ENCODE assay signal across 8 cellular contexts in genomic region chr2:48107326-48107925, GRCh38.
DNase-seq lines count a peak whose midpoint lies in the region; ATAC-seq, FAIRE-seq and TF ChIP-seq lines count a peak whose summit lies in the region.

No MANE protein-coding gene starts in this region.

- H3K27me3 Mint-ChIP-seq in mesothelial cell of epicardium (ENCODE audit: low read depth), result no peaks in the 10 kb centered on the region
- no peaks in the 10 kb centered on the region for H3K27me3 Mint-ChIP-seq in stimulated activated memory B cell treated with anti-CD40 and anti-IgM and Interleukin-4, amounts not matched to agents 10 μg/mL and 1 μg/mL and 100 μg/mL, for 72 hours

- H3K4me1 Mint-ChIP-seq in mesothelial cell of epicardium, result peaks cover 52% of the 10 kb centered on the region
- H3K4me1 Mint-ChIP-seq in stimulated activated memory B cell treated with anti-CD40 and anti-IgM and Interleukin-4, amounts not matched to agents 10 μg/mL and 1 μg/mL and 100 μg/mL, for 72 hours, result peaks cover 32% of the 10 kb centered on the region

- no peaks in the 10 kb centered on the region for H3K36me3 Mint-ChIP-seq in mesothelial cell of epicardium
- H3K36me3 Mint-ChIP-seq in stimulated activated memory B cell treated with anti-CD40 and anti-IgM and Interleukin-4, amounts not matched to agents 10 μg/mL and 1 μg/mL and 100 μg/mL, for 72 hours, result no peaks in the 10 kb centered on the region

- H2AFZ ChIP-seq in Loucy (ENCODE audit: low read length), result no peak overlapping the region

- peak overlapping the region; percentile 59 for H3K4me2 ChIP-seq in Loucy (ENCODE audit: low read depth, low read length, poor library complexity, severe bottlenecking)

- H3K27me3 ChIP-seq in Loucy (ENCODE audit: insufficient read depth, low read length, poor library complexity, severe bottlenecking), result no peaks in the 10 kb centered on the region
- no peaks in the 10 kb centered on the region for H3K27me3 ChIP-seq in bronchial epithelial cell (ENCODE audit: control insufficient read depth, insufficient read depth, low read length)
- H3K27me3 ChIP-seq in esophagus muscularis mucosa, result no peaks in the 10 kb centered on the region

- no peaks in the 10 kb centered on the region for H3K9me3 ChIP-seq in Loucy (ENCODE audit: insufficient read depth, low read depth, low read length)
- H3K9me3 ChIP-seq in esophagus muscularis mucosa, result no peaks in the 10 kb centered on the region

- H3K4me1 ChIP-seq in Loucy (ENCODE audit: insufficient read depth, low read length, poor library complexity, severe bottlenecking) (peaks cover 15% of the 10 kb centered on the region), esophagus muscularis mucosa (peaks cover 18 to 31% (median 22%) of the 10 kb centered on the region in 4 donors)

- peak overlapping the region; percentile 19 for H3K27ac Mint-ChIP-seq in mesothelial cell of epicardium
- no peak overlapping the region for H3K27ac Mint-ChIP-seq in stimulated activated memory B cell treated with anti-CD40 and anti-IgM and Interleukin-4, amounts not matched to agents 10 μg/mL and 1 μg/mL and 100 μg/mL, for 72 hours

- TF ChIP-seq POLR2A in esophagus muscularis mucosa (IDR thresholded peaks at IDR 0.05; ENCODE audit: low read depth), result no peak

- no peak overlapping the region for H3K9ac ChIP-seq in Loucy (ENCODE audit: low read depth, low read length, poor library complexity, severe bottlenecking)

- H3K27ac ChIP-seq in esophagus muscularis mucosa (replicated peaks in 1 of 4), result peak overlapping the region in 2 of 4 donors; percentile 29 to 75

- H3K4me3 ChIP-seq in Loucy (ENCODE audit: low read length, poor library complexity, severe bottlenecking) (no peak overlapping the region), bronchial epithelial cell (ENCODE audit: low read depth, low read length) (no peak overlapping the region), esophagus muscularis mucosa (no peak overlapping the region)

- no peak for TF ChIP-seq EP300 in esophagus muscularis mucosa (IDR thresholded peaks at IDR 0.05)

- DNase-seq in COLO829 (ENCODE audit: low spot score), result peak; percentile 90
- peak; percentile 84 for DNase-seq in bronchial epithelial cell (ENCODE audit: low read depth)
- DNase-seq in mesothelial cell of epicardium (ENCODE audit: low spot score in 2 of 2, unreplicated experiment in 2 of 2), result no peak
- DNase-seq in esophagus muscularis mucosa (ENCODE audit: extremely low spot score), result no peak
- no peak for DNase-seq in medulla oblongata (ENCODE audit: extremely low spot score)
- DNase-seq in NCI-H1694 treated with DMSO at 0.1 percent for 48 hours (lab: John Stamatoyannopoulos, UW), result no peak

- H3K79me2 ChIP-seq in Loucy (ENCODE audit: insufficient read depth, low read length), result no peaks in the 10 kb centered on the region

- H3K9me3 Mint-ChIP-seq in mesothelial cell of epicardium, result no peaks in the 10 kb centered on the region
- H3K9me3 Mint-ChIP-seq in stimulated activated memory B cell treated with anti-CD40 and anti-IgM and Interleukin-4, amounts not matched to agents 10 μg/mL and 1 μg/mL and 100 μg/mL, for 72 hours, result no peaks in the 10 kb centered on the region

- 75% methylated on average over 9 of the region's 9 CpGs for WGBS in esophagus muscularis mucosa

- H3K36me3 ChIP-seq in Loucy (ENCODE audit: insufficient read depth, low read length) (no peaks in the 10 kb centered on the region), bronchial epithelial cell (ENCODE audit: control insufficient read depth, insufficient read depth, low read length) (no peaks in the 10 kb centered on the region), esophagus muscularis mucosa (no peaks in the 10 kb centered on the region)

- H3K9me2 ChIP-seq in Loucy (replicated peaks; ENCODE audit: low read depth, low read length), result no peaks in the 10 kb centered on the region

- no peak for FAIRE-seq in bronchial epithelial cell (lab: Jason Lieb, UNC)

- TF ChIP-seq CTCF in Loucy (conservative IDR thresholded peaks at IDR 0.05; ENCODE audit: low read length) (no peak), bronchial epithelial cell (IDR thresholded peaks at IDR 0.05; ENCODE audit: insufficient read depth, low read length, severe bottlenecking) (no peak), mesothelial cell of epicardium (IDR thresholded peaks at IDR 0.05; ENCODE audit: unreplicated experiment) (no peak), esophagus muscularis mucosa (IDR thresholded peaks at IDR 0.05) (peak in 1 of 3 experiments; percentile 4)

- no peak overlapping the region for H3K4me3 Mint-ChIP-seq in mesothelial cell of epicardium
- no peak overlapping the region for H3K4me3 Mint-ChIP-seq in stimulated activated memory B cell treated with anti-CD40 and anti-IgM and Interleukin-4, amounts not matched to agents 10 μg/mL and 1 μg/mL and 100 μg/mL, for 72 hours

- H4K20me1 ChIP-seq in Loucy (ENCODE audit: insufficient read depth, low read length, poor library complexity, severe bottlenecking), result no peaks in the 10 kb centered on the region

- H3F3A ChIP-seq in Loucy (ENCODE audit: low read depth), result no peaks in the 10 kb centered on the region

- no peak for ATAC-seq in stimulated activated memory B cell treated with anti-CD40 and anti-IgM and Interleukin-4, amounts not matched to agents 10 μg/mL and 1 μg/mL and 100 μg/mL, for 72 hours

- intact Hi-C loops in esophagus muscularis mucosa (cut with DNase I), result loop anchor here (2.0 to 10.0 kb wide), 4 partner anchors 200 to 673 kb away; partner anchors contain the start of genes FBXO11 and MSH6

Comparison
In these comparisons a context has a peak if more than half of its experiments do, and no peak if none do; other contexts are left out.
1. DNase-seq: peak in COLO829 (single experiment) and bronchial epithelial cell (single experiment); none in mesothelial cell of epicardium (0 of 2), esophagus muscularis mucosa (single experiment), medulla oblongata (single experiment) and NCI-H1694 treated with DMSO at 0.1 percent for 48 hours (single experiment).